1 cellular context compared by ENCODE assay signal in the genomic region with DNA sequence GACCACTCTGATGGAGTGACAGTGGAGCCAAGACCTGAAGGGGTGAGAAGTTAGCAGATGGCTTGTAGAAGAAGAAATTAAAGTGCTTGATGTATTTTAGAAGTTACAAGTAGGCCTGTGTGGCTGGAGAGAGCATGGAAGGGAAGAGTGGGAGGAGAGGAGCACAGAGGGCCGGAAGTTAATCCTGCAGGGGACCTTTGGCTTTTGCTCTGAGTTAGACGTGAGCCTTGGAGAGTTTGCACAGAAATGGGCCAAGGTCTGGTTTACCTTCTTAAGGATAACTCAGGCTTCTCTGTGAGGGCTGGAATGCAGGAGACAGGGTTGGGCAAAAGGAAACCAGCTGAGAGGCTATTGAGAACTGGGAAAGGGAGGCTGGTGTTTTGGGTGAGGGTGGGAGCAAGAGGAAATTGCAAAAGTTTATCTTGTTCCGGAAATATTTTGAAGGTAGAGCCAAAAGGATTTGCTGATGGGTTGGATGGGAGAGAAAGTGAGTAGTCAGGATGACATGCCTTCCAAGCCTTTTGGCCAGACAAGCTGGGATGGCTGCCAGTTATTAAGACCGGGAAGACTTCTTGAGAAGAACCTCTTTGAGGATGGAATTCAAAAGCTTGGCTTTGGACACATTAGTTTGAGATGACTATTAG.
TF ChIP-seq lines count a peak whose summit lies in the region.

No MANE protein-coding gene starts in this region.

TF ChIP-seq in endothelial cell of umbilical vein, 7 proteins besides CTCF, POLR2A, EP300 and RAD21:
- TF ChIP-seq GATA2 (IDR thresholded peaks at IDR 0.05; ENCODE audit: insufficient read depth, insufficient read length, low read depth, low read length) (peak; percentile 77), EZH2 (IDR thresholded peaks at IDR 0.05; ENCODE audit: borderline replicate concordance, low read depth, low read length, severe bottlenecking) (no peak), FOS (IDR thresholded peaks at IDR 0.05; ENCODE audit: borderline replicate concordance, insufficient read depth, low read length) (peak; percentile 49), MYC (IDR thresholded peaks at IDR 0.05; ENCODE audit: low read depth, low read length) (no peak), POLR2AphosphoS5 (IDR thresholded peaks at IDR 0.05; ENCODE audit: insufficient read depth, low read depth, low read length) (no peak), JUN (IDR thresholded peaks at IDR 0.05; ENCODE audit: borderline replicate concordance, insufficient read depth, insufficient read length, low read depth) (no peak)
- TF ChIP-seq, protein P1, sequence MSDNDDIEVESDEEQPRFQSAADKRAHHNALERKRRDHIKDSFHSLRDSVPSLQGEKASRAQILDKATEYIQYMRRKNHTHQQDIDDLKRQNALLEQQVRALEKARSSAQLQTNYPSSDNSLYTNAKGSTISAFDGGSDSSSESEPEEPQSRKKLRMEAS (IDR thresholded peaks at IDR 0.05; ENCODE audit: insufficient read depth, insufficient read length) = no peak
